ENCODE assay signal across 22 cellular contexts in genomic region chr2:221255862-221256261, GRCh38.
A peak's percentile ranks its signal among the peaks of the same experiment; 100 is the strongest.
DNase-seq lines count a peak whose midpoint lies in the region; FAIRE-seq and TF ChIP-seq lines count a peak whose summit lies in the region.
"Had no signal": no experiment of that assay in that cellular context is flagged by ENCODE, and none has a peak within 500 bp of the region (broad histone marks: within the 10 kb centered on the region; RNA-seq: fewer than 3 reads in every experiment).

No MANE protein-coding gene starts in this region.

- H3K9ac ChIP-seq in HUES48 (ENCODE audit: low read depth, low read length): peak overlapping the region; percentile 54; the same call in 1 of the 2 replicates
- H3K9ac ChIP-seq in endodermal cell (ENCODE audit: extremely low read depth, low read length, poor library complexity, severe bottlenecking): no peak overlapping the region

- intact Hi-C loops in transverse colon (cut with DNase I; ENCODE audit: low total_unique reads): no loop called here

- no peaks in the 10 kb centered on the region for H3K36me3 ChIP-seq in HUES48 (ENCODE audit: control insufficient read depth, insufficient read depth, low read length)
- H3K36me3 ChIP-seq in endodermal cell (ENCODE audit: control insufficient read depth, insufficient read depth, low read length): no peaks in the 10 kb centered on the region
- H3K36me3 ChIP-seq in transverse colon: no peaks in the 10 kb centered on the region
- H3K36me3 ChIP-seq: MG63, pancreas, sigmoid colon, SJCRH30, vagina had no signal

- no peaks in the 10 kb centered on the region for H3K27me3 ChIP-seq in HUES48 (ENCODE audit: control insufficient read depth, insufficient read depth, low read length)
- H3K27me3 ChIP-seq in endodermal cell (ENCODE audit: control insufficient read depth, insufficient read depth, low read length, poor library complexity, severe bottlenecking): no peaks in the 10 kb centered on the region
- H3K27me3 ChIP-seq in transverse colon: no peaks in the 10 kb centered on the region
- H3K27me3 ChIP-seq: MG63, pancreas, sigmoid colon, vagina had no signal

- H3K9me3 Mint-ChIP-seq in endodermal cell: peaks cover 20% of the 10 kb centered on the region
- peaks cover 22% of the 10 kb centered on the region for H3K9me3 Mint-ChIP-seq in mesothelial cell of epicardium
- peaks cover 6% of the 10 kb centered on the region for H3K9me3 Mint-ChIP-seq in activated naive CD8-positive, alpha-beta T cell treated with anti-CD3 and anti-CD28 coated beads for 36 hours
- H3K9me3 Mint-ChIP-seq: activated CD4-positive, alpha-beta T cell treated with anti-CD3 and anti-CD28 coated beads, Interleukin-2, amount 10 ng/mL, durations not matched to agents 7 days and 5 days had no signal

- H3K4me1 Mint-ChIP-seq in endodermal cell (peaks cover 16% of the 10 kb centered on the region), mesothelial cell of epicardium (peaks cover 18% of the 10 kb centered on the region)
- no peaks in the 10 kb centered on the region for H3K4me1 Mint-ChIP-seq in activated naive CD8-positive, alpha-beta T cell treated with anti-CD3 and anti-CD28 coated beads for 36 hours
- H3K4me1 Mint-ChIP-seq: activated CD4-positive, alpha-beta T cell treated with anti-CD3 and anti-CD28 coated beads, Interleukin-2, amount 10 ng/mL, durations not matched to agents 7 days and 5 days; naive B cell had no signal

- no peaks in the 10 kb centered on the region for H3K27me3 Mint-ChIP-seq in endodermal cell (ENCODE audit: insufficient read depth)
- H3K27me3 Mint-ChIP-seq in mesothelial cell of epicardium (ENCODE audit: low read depth): no peaks in the 10 kb centered on the region
- H3K27me3 Mint-ChIP-seq in activated naive CD8-positive, alpha-beta T cell treated with anti-CD3 and anti-CD28 coated beads for 36 hours: no peaks in the 10 kb centered on the region
- H3K27me3 Mint-ChIP-seq: activated CD4-positive, alpha-beta T cell treated with anti-CD3 and anti-CD28 coated beads, Interleukin-2, amount 10 ng/mL, durations not matched to agents 7 days and 5 days; activated naive CD8-positive, alpha-beta T cell had no signal

- H3K4me3 Mint-ChIP-seq in endodermal cell: no peak overlapping the region
- H3K4me3 Mint-ChIP-seq in mesothelial cell of epicardium: no peak overlapping the region
- H3K4me3 Mint-ChIP-seq in activated naive CD8-positive, alpha-beta T cell treated with anti-CD3 and anti-CD28 coated beads for 36 hours: no peak overlapping the region
- H3K4me3 Mint-ChIP-seq: activated CD4-positive, alpha-beta T cell treated with anti-CD3 and anti-CD28 coated beads, Interleukin-2, amount 10 ng/mL, durations not matched to agents 7 days and 5 days; activated naive CD8-positive, alpha-beta T cell; naive B cell had no signal

- TF ChIP-seq POLR2A in transverse colon (IDR thresholded peaks at IDR 0.05): no peak

- peak; percentile 15 for DNase-seq in Ammon's horn (ENCODE audit: low spot score)
- peak; percentile 77 for DNase-seq in endodermal cell
- DNase-seq in mesothelial cell of epicardium (ENCODE audit: low spot score in 2 of 2, unreplicated experiment in 2 of 2): no peak
- DNase-seq in transverse colon: no peak
- no peak for DNase-seq in T-helper 9 cell
- no peak for DNase-seq in frontal cortex (ENCODE audit: low spot score in 2 of 2)
- DNase-seq in activated naive CD8-positive, alpha-beta T cell treated with anti-CD3 and anti-CD28 coated beads for 36 hours: no peak
- DNase-seq: activated CD4-positive, alpha-beta T cell treated with anti-CD3 and anti-CD28 coated beads, Interleukin-2, amount 10 ng/mL, durations not matched to agents 7 days and 5 days; foreskin melanocyte; GOT3; MG63; naive B cell; NCI-H2171; pancreas; sigmoid colon; SJCRH30 had no signal

- FAIRE-seq in frontal cortex (lab: Jason Lieb, UNC): no peak
- FAIRE-seq: astrocyte, GM18507, K562, pancreas had no signal

- H3K4me1 ChIP-seq in HUES48 (ENCODE audit: control insufficient read depth, insufficient read depth, low read length) (peaks cover 15% of the 10 kb centered on the region), endodermal cell (ENCODE audit: control insufficient read depth, insufficient read depth, low read length) (peaks cover 3% of the 10 kb centered on the region), transverse colon (no peaks in the 10 kb centered on the region)
- H3K4me1 ChIP-seq: pancreas, sigmoid colon, SJCRH30, vagina had no signal

- peak overlapping the region; percentile 71 for H3K27ac Mint-ChIP-seq in endodermal cell
- H3K27ac Mint-ChIP-seq in mesothelial cell of epicardium: peak overlapping the region; percentile 52
- no peak overlapping the region for H3K27ac Mint-ChIP-seq in activated naive CD8-positive, alpha-beta T cell treated with anti-CD3 and anti-CD28 coated beads for 36 hours
- H3K27ac Mint-ChIP-seq: activated CD4-positive, alpha-beta T cell treated with anti-CD3 and anti-CD28 coated beads, Interleukin-2, amount 10 ng/mL, durations not matched to agents 7 days and 5 days; activated naive CD8-positive, alpha-beta T cell; naive B cell had no signal

- H3K9me3 ChIP-seq in HUES48 (ENCODE audit: control insufficient read depth, insufficient read depth, low read length) (peaks cover 2% of the 10 kb centered on the region; the same call in 1 of the 2 replicates), endodermal cell (ENCODE audit: control insufficient read depth, low read length) (peaks cover 9% of the 10 kb centered on the region), transverse colon (no peaks in the 10 kb centered on the region)
- H3K9me3 ChIP-seq: pancreas, sigmoid colon, SJCRH30, vagina had no signal

- H3K36me3 Mint-ChIP-seq in endodermal cell (ENCODE audit: low read depth) (peaks cover 3% of the 10 kb centered on the region), mesothelial cell of epicardium (peaks cover 3% of the 10 kb centered on the region)
- H3K36me3 Mint-ChIP-seq in activated naive CD8-positive, alpha-beta T cell treated with anti-CD3 and anti-CD28 coated beads for 36 hours: no peaks in the 10 kb centered on the region
- H3K36me3 Mint-ChIP-seq: activated naive CD8-positive, alpha-beta T cell had no signal

- in situ Hi-C loops in transverse colon (cut with MboI; ENCODE audit: low pct_ligation_motif_present in 1 of 4, low pct_unique_long_range_greater_than_20kb in 1 of 4, low sequenced_read_pairs in 3 of 4): no loop called here

- H3K4me3 ChIP-seq in HUES48 (ENCODE audit: low read depth, low read length) (no peak overlapping the region), endodermal cell (ENCODE audit: low read length) (peak overlapping the region; percentile 62), transverse colon (no peak overlapping the region)
- H3K4me3 ChIP-seq: K562, MG63, pancreas, sigmoid colon, SJCRH30, vagina had no signal

- peak overlapping the region; percentile 49 for H3K27ac ChIP-seq in HUES48 (ENCODE audit: low read depth, low read length)
- peak overlapping the region; percentile 92 for H3K27ac ChIP-seq in endodermal cell (ENCODE audit: low read depth, low read length)
- no peak overlapping the region for H3K27ac ChIP-seq in transverse colon
- H3K27ac ChIP-seq: pancreas, sigmoid colon, SJCRH30, vagina had no signal

- TF ChIP-seq CTCF in endodermal cell (conservative IDR thresholded peaks at IDR 0.05) (no peak), mesothelial cell of epicardium (IDR thresholded peaks at IDR 0.05; ENCODE audit: unreplicated experiment) (no peak), transverse colon (IDR thresholded peaks at IDR 0.05) (no peak)

- no peak for TF ChIP-seq EP300 in transverse colon (IDR thresholded peaks at IDR 0.05; ENCODE audit: low read depth)

- 64 to 78% methylated on average over 2 to 5 of the region's 5 CpGs for WGBS in endodermal cell (ENCODE audit: insufficient coverage in 1 of 2, insufficient read length in 1 of 2), 2 experiments
- WGBS in transverse colon (ENCODE audit: low coverage in 1 of 2), 2 donors: 50 to 51% methylated on average over 5 of the region's 5 CpGs

Comparison
In these comparisons a context has a peak if more than half of its experiments do, and no peak if none do; other contexts are left out.
1. DNase-seq: peak in Ammon's horn (single experiment) and endodermal cell (single experiment); none in mesothelial cell of epicardium (0 of 2), transverse colon (single experiment), T-helper 9 cell (single experiment), frontal cortex (0 of 2) and activated naive CD8-positive, alpha-beta T cell treated with anti-CD3 and anti-CD28 coated beads for 36 hours (single experiment).
2. H3K27ac ChIP-seq: peak in HUES48 (single experiment) and endodermal cell (single experiment); none in transverse colon (0 of 4).